ENCODE assay signal across 26 cellular contexts in genomic region chr6:43830775-43831174, GRCh38.
"Had no signal": no experiment of that assay in that cellular context is flagged by ENCODE, and none has a peak within 500 bp of the region (broad histone marks: within the 10 kb centered on the region; RNA-seq: fewer than 3 reads in every experiment).

No MANE protein-coding gene starts in this region.

- ATAC-seq: activated naive CD4-positive, alpha-beta T cell treated with anti-CD3 and anti-CD28 coated beads, Interleukin-2, amount 50 U/mL, for 72 hours; activated naive CD8-positive, alpha-beta T cell treated with anti-CD3 and anti-CD28 coated beads, Interleukin-2, amount 50 U/mL, for 24 hours; activated T-cell treated with anti-CD3 and anti-CD28 coated beads, Interleukin-2, amount 50 U/mL, for 4 hours; body of pancreas had no signal

- H3K4me3 ChIP-seq: ascending aorta, body of pancreas had no signal

- DNase-seq: activated B cell treated with CpG ODN at 0.5 μM for 24 hours; activated CD4-positive, alpha-beta memory T cell treated with anti-CD3 and anti-CD28 coated beads for 36 hours; activated CD4-positive, alpha-beta T cell treated with anti-CD3 and anti-CD28 coated beads, Interleukin-2, amount 10 ng/mL, durations not matched to agents 7 days and 5 days; activated CD8-positive, alpha-beta memory T cell treated with anti-CD3 and anti-CD28 coated beads for 24 hours; activated effector memory CD4-positive, alpha-beta T cell treated with anti-CD3 and anti-CD28 coated beads, Interleukin-2, amount 50 U/mL, for 16 hours; activated naive CD4-positive, alpha-beta T cell treated with Interleukin-2 at 50 U/mL for 16 hours; activated naive CD8-positive, alpha-beta T cell treated with anti-CD3 and anti-CD28 coated beads, Interleukin-2, amount 50 U/mL, for 24 hours; activated T-cell treated with anti-CD3 and anti-CD28 coated beads, Interleukin-2, amount 50 U/mL, for 4 hours; amniotic stem cell; body of pancreas; central memory CD4-positive, alpha-beta T cell; NCI-H1092; NCI-H1417; NCI-H1694; NCI-H2029; NCI-H446; NCI-H524; NCI-H748 treated with DMSO at 0.1 percent for 48 hours; NK-92 treated with Interleukin-12 subunit alpha and Interleukin-12 subunit beta, amount 100 ng/mL, for 24 hours; OCI-M1; SIG-M5; T-helper 2 cell; T1000 had no signal

- H3K36me3 ChIP-seq: ascending aorta had no signal

- H3K27ac ChIP-seq: ascending aorta, body of pancreas, KMS-11 had no signal

- H3K4me1 ChIP-seq: ascending aorta had no signal

- H3K9me3 ChIP-seq: ascending aorta, body of pancreas had no signal

- H3K27me3 ChIP-seq: ascending aorta, body of pancreas had no signal

- H3K9ac ChIP-seq: KMS-11 had no signal
